21 cellular contexts compared by ENCODE assay signal in genomic region chr12:50788562-50788961, GRCh38. TPM values are rescaled to one million over a fixed set of nuclear protein-coding genes. Genes with fewer than 3 reads are reported as not detected.
DNase-seq lines count a peak whose midpoint lies in the region; ATAC-seq and TF ChIP-seq lines count a peak whose summit lies in the region.
"Had no signal": no experiment of that assay in that cellular context is flagged by ENCODE, and none has a peak within 500 bp of the region (broad histone marks: within the 10 kb centered on the region; RNA-seq: fewer than 3 reads in every experiment).

No MANE protein-coding gene starts in this region.

- TF ChIP-seq CTCF in AG04450 (IDR thresholded peaks at IDR 0.05; ENCODE audit: low read depth, low read length) = no peak
- no peak for TF ChIP-seq CTCF in HCT116 (IDR thresholded peaks at IDR 0.05 in 2 of 3, conservative IDR thresholded peaks at IDR 0.05 in 1 of 3; ENCODE audit: borderline replicate concordance in 1 of 3, insufficient read depth in 1 of 3, low read depth in 2 of 3, low read length in 2 of 3)
- TF ChIP-seq CTCF in foreskin fibroblast (IDR thresholded peaks at IDR 0.05; ENCODE audit: low read depth, low read length) = no peak

- TF ChIP-seq RAD21 in HCT116 (IDR thresholded peaks at IDR 0.05; ENCODE audit: low read depth) = no peak

- CTCF ChIA-PET in AG04450 (lab: Charles Lee) (interaction anchor here (0.6 to 4.0 kb wide), 2 partner anchors 24 to 596 kb away, joined by 3 to 24 read pairs; partner anchors contain the start of gene ATF1), HCT116 (lab: Charles Lee) (no interaction called here)

- ATAC-seq in HCT116 (no peak), GM19328 (IDR thresholded peaks at IDR 0.05; ENCODE audit: unreplicated experiment) (no peak)
- ATAC-seq: foreskin keratinocyte had no signal

- no peak overlapping the region for H3K9ac ChIP-seq in HCT116 (ENCODE audit: low read length)

- H3K4me3 ChIP-seq in AG04450 (ENCODE audit: low read depth, low read length) (no peak overlapping the region), HCT116 (replicated peaks in 1 of 2; ENCODE audit: low read depth in 1 of 2, low read length in 2 of 2) (no peak overlapping the region), foreskin fibroblast (ENCODE audit: low read depth in 1 of 2, low read length in 2 of 2) (no peak overlapping the region)
- H3K4me3 ChIP-seq: colonic mucosa, uterus had no signal

- H3K4me1 ChIP-seq in HCT116 (ENCODE audit: control insufficient read depth in 1 of 2, insufficient read depth in 2 of 2, low read length in 2 of 2) = peaks cover 61 to 74% of the 10 kb centered on the region in 2 experiments
- H3K4me1 ChIP-seq: colonic mucosa, uterus had no signal

- no peaks in the 10 kb centered on the region for H3K36me3 ChIP-seq in HCT116 (ENCODE audit: control insufficient read depth in 1 of 2, insufficient read depth in 2 of 2, low read length in 2 of 2)
- H3K36me3 ChIP-seq: colonic mucosa, uterus had no signal

- intact Hi-C loops in HCT116 (cut with micrococcal nuclease) = no loop called here

- peak overlapping the region; percentile 87 for H3K27ac ChIP-seq in AG04450 (ENCODE audit: low read depth, low read length)
- H3K27ac ChIP-seq in HCT116 (ENCODE audit: low read depth, low read length) = no peak overlapping the region
- H3K27ac ChIP-seq: colonic mucosa, uterus had no signal

- no peaks in the 10 kb centered on the region for H4K20me1 ChIP-seq in HCT116 (ENCODE audit: insufficient read depth)

- POLR2A ChIA-PET in AG04450 (lab: Yijun Ruan, JAX) (interaction anchor here (0.7 to 0.9 kb wide), 4 partner anchors 8 to 124 kb away, joined by 3 to 5 read pairs (median 4); no protein-coding TSS in a partner anchor), HCT116 (lab: Charles Lee) (no interaction called here)

- DNase-seq in AG04450 (ENCODE audit: low read depth, low spot score) (peak; percentile 93), HCT116 (ENCODE audit: low read depth, low spot score) (no peak), amniotic stem cell (lab: John Stamatoyannopoulos, UW) (peak; percentile 77), foreskin fibroblast (peak; percentile 71 to 78), occipital lobe (lab: John Stamatoyannopoulos, UW) (no peak), T-helper 2 cell (no peak)
- no peak for DNase-seq in activated naive CD4-positive, alpha-beta T cell treated with anti-CD3 and anti-CD28 coated beads, Interleukin-2, amount 50 U/mL, for 16 hours
- DNase-seq: activated CD4-positive, alpha-beta T cell treated with anti-CD3 and anti-CD28 coated beads for 48 hours; activated naive CD8-positive, alpha-beta T cell treated with anti-CD3 and anti-CD28 coated beads for 36 hours; activated T-cell treated with anti-CD3 and anti-CD28 coated beads for 4 hours; AML-193; colonic mucosa; DMS153; foreskin keratinocyte; NCI-H2081 treated with DMSO at 0.1 percent for 48 hours; NCI-H774; small intestine; stimulated activated naive CD4-positive, alpha-beta T cell treated with Interleukin-2 at 50 U/mL for 16 hours; uterus had no signal

- BruUV-seq in HCT116 (replicated peaks; lab: Mats Ljungman, UMichigan) = no TSS peak

- no peaks in the 10 kb centered on the region; the same call in 1 of the 2 replicates for H3K9me3 ChIP-seq in AG04450 (ENCODE audit: control insufficient read depth, insufficient read depth, low read length)
- H3K9me3 ChIP-seq in HCT116 (ENCODE audit: control insufficient read depth in 1 of 2, insufficient read depth in 1 of 2, low read depth in 1 of 2, low read length in 2 of 2) = no peaks in the 10 kb centered on the region
- H3K9me3 ChIP-seq: colonic mucosa, uterus had no signal

- H3K27me3 ChIP-seq in AG04450 (ENCODE audit: control insufficient read depth, insufficient read depth, low read length) (no peaks in the 10 kb centered on the region), HCT116 (ENCODE audit: insufficient read depth, low read length) (no peaks in the 10 kb centered on the region)
- H3K27me3 ChIP-seq: colonic mucosa, foreskin keratinocyte, uterus had no signal

- peaks cover 52% of the 10 kb centered on the region for H3K79me2 ChIP-seq in HCT116 (ENCODE audit: insufficient read depth, low read length)

- no peak for TF ChIP-seq POLR2A in HCT116 (IDR thresholded peaks at IDR 0.05; ENCODE audit: borderline replicate concordance, extremely low read depth, insufficient read depth, insufficient read length)

- RAD21 ChIA-PET in HCT116 (lab: Charles Lee; ENCODE audit: low non-redundant PET in 1 of 2, low total read pairs in 2 of 2, uncharacterized antibody in 2 of 2, unreplicated experiment in 2 of 2) = no interaction called here

- H2AFZ ChIP-seq in HCT116 (ENCODE audit: low read depth, low read length, poor library complexity, severe bottlenecking) = no peak overlapping the region

- peak overlapping the region; percentile 93; the same call in 1 of the 2 replicates for H3K4me2 ChIP-seq in HCT116 (ENCODE audit: low read length)

- H3K9me2 ChIP-seq in HCT116 (ENCODE audit: insufficient read depth) = no peaks in the 10 kb centered on the region

TF ChIP-seq in HCT116, 20 proteins besides CTCF, POLR2A, EP300 and RAD21 (continues in another document):
- TF ChIP-seq ZBTB33 (IDR thresholded peaks at IDR 0.05; ENCODE audit: extremely low read depth, insufficient replicate concordance, low read length) (no peak), POLR2AphosphoS5 (IDR thresholded peaks at IDR 0.05; ENCODE audit: low read depth, low read length) (no peak), SIN3A (IDR thresholded peaks at IDR 0.05; ENCODE audit: low read depth) (no peak), JUND (IDR thresholded peaks at IDR 0.05) (no peak), SRF (IDR thresholded peaks at IDR 0.05; ENCODE audit: low read depth) (no peak), YY1 (IDR thresholded peaks at IDR 0.05; ENCODE audit: extremely low read depth, insufficient replicate concordance, low read depth, low read length) (no peak), EGR1 (IDR thresholded peaks at IDR 0.05; ENCODE audit: low read depth) (no peak), SP1 (IDR thresholded peaks at IDR 0.05; ENCODE audit: low read depth) (no peak), MAX (IDR thresholded peaks at IDR 0.05) (no peak), EZH2 (IDR thresholded peaks at IDR 0.05) (no peak), ZNF274 (IDR thresholded peaks at IDR 0.05; ENCODE audit: low read depth, low read length) (no peak), REST (IDR thresholded peaks at IDR 0.05; ENCODE audit: low read depth) (no peak), ZFX (IDR thresholded peaks at IDR 0.05) (no peak), FOSL1 (IDR thresholded peaks at IDR 0.05; ENCODE audit: low read depth) (no peak), EZH2phosphoT487 (IDR thresholded peaks at IDR 0.05; ENCODE audit: borderline replicate concordance) (no peak), TCF7L2 (IDR thresholded peaks at IDR 0.05; ENCODE audit: borderline replicate concordance, extremely low read depth, insufficient read depth, insufficient read length) (no peak)

RNA-seq across cellular contexts. Expression of gene ATF1, which starts 24.7 kb away (rescaled TPM):
- polyA plus RNA-seq in AG04450 (2011; rRNA removed) = 60.5 and 63.1 TPM in 2 replicates
- polyA minus RNA-seq in AG04450 (2011; rRNA and poly(A)+ RNA removed) = 72.8 and 75.4 TPM in 2 replicates
- total RNA-seq in HCT116 (2021; ENCODE audit: unreplicated experiment) (48.8 TPM), occipital lobe (30.3 TPM)
- polyA plus RNA-seq in HCT116 (2012) = 40.5 and 44.9 TPM in 2 replicates

RNA-seq across cellular contexts. Expression of gene TMPRSS12, which starts 54.2 kb away (rescaled TPM):
- not detected in 2 replicates for polyA plus RNA-seq in AG04450 (2011; rRNA removed)
- not detected in 2 replicates for polyA minus RNA-seq in AG04450 (2011; rRNA and poly(A)+ RNA removed)
- total RNA-seq in HCT116 (2021; ENCODE audit: unreplicated experiment) (not detected), occipital lobe (not detected)
- not detected in 2 replicates for polyA plus RNA-seq in HCT116 (2012)
- total RNA-seq: activated naive CD8-positive, alpha-beta T cell treated with anti-CD3 and anti-CD28 coated beads for 36 hours; colonic mucosa; foreskin keratinocyte; HT-29; uterus had no signal
- polyA plus RNA-seq: foreskin keratinocyte, small intestine had no signal

Comparison
In these comparisons a context has a peak if more than half of its experiments do, and no peak if none do; other contexts are left out.
1. DNase-seq: peak in AG04450 (single experiment), amniotic stem cell (single experiment) and foreskin fibroblast (2 of 2); none in HCT116 (single experiment), activated naive CD4-positive, alpha-beta T cell treated with anti-CD3 and anti-CD28 coated beads, Interleukin-2, amount 50 U/mL, for 16 hours (single experiment), occipital lobe (single experiment) and T-helper 2 cell (0 of 5).